Comparison of ENCODE assay signal across 14 cellular contexts in genomic region chr12:71441350-71441748, GRCh38. TPM values are rescaled to one million over a fixed set of nuclear protein-coding genes. Genes with fewer than 3 reads are reported as not detected.
A peak's percentile ranks its signal among the peaks of the same experiment; 100 is the strongest.
DNase-seq lines count a peak whose midpoint lies in the region; ATAC-seq, FAIRE-seq and TF ChIP-seq lines count a peak whose summit lies in the region.
"Had no signal": no experiment of that assay in that cellular context is flagged by ENCODE, and none has a peak within 500 bp of the region (broad histone marks: within the 10 kb centered on the region; RNA-seq: fewer than 3 reads in every experiment).

No MANE protein-coding gene starts in this region.

- no peak overlapping the region for H3K27ac Mint-ChIP-seq in stimulated activated naive CD8-positive, alpha-beta T cell treated with anti-CD3 and anti-CD28 coated beads, Interleukin-15, Interleukin-2, amounts not matched to agents 100 ng/mL and 50 ng/mL, for 24 hours
- no peak overlapping the region for H3K27ac Mint-ChIP-seq in astrocyte (ENCODE audit: unreplicated experiment)
- no peak overlapping the region for H3K27ac Mint-ChIP-seq in naive B cell
- no peak overlapping the region for H3K27ac Mint-ChIP-seq in type B pancreatic cell

- FAIRE-seq in astrocyte (lab: Jason Lieb, UNC): no peak

- H3K27me3 ChIP-seq in astrocyte (ENCODE audit: insufficient read depth, low read length) (peaks cover 63% of the 10 kb centered on the region), tibial nerve (peaks cover 0 to 31% of the 10 kb centered on the region in 2 donors)

- H3K79me2 ChIP-seq in astrocyte (ENCODE audit: insufficient read depth, low read length): no peaks in the 10 kb centered on the region

- DNase-seq in stimulated activated naive CD8-positive, alpha-beta T cell treated with anti-CD3 and anti-CD28 coated beads, Interleukin-15, Interleukin-2, amounts not matched to agents 100 U/mL and 50 U/mL, for 24 hours: no peak
- DNase-seq in astrocyte (ENCODE audit: low read depth) (no peak), naive B cell (no peak), type B pancreatic cell (ENCODE audit: extremely low spot score, unreplicated experiment) (no peak), tibial nerve (ENCODE audit: low spot score in 2 of 2) (no peak), NCI-H2196 treated with DMSO at 0.1 percent for 48 hours (lab: John Stamatoyannopoulos, UW; ENCODE audit: unreplicated experiment) (no peak)
- DNase-seq: AML-193; effector CD8-positive, alpha-beta T cell; NCI-H1694 treated with DMSO at 0.1 percent for 48 hours; SHP77 treated with DMSO at 0.1 percent for 48 hours; stimulated activated naive CD4-positive, alpha-beta T cell had no signal

- H4K20me1 ChIP-seq in astrocyte (ENCODE audit: insufficient read depth, low read length): no peaks in the 10 kb centered on the region

- H3K9ac ChIP-seq in astrocyte (ENCODE audit: low read length): no peak overlapping the region

- ATAC-seq in stimulated activated naive CD8-positive, alpha-beta T cell treated with anti-CD3 and anti-CD28 coated beads, Interleukin-15, Interleukin-2, amounts not matched to agents 100 U/mL and 50 U/mL, for 24 hours: no peak
- ATAC-seq in naive B cell (ENCODE audit: low read depth in 2 of 2): no peak
- ATAC-seq in HG03565 (IDR thresholded peaks at IDR 0.05; ENCODE audit: unreplicated experiment): no peak
- ATAC-seq: gastroesophageal sphincter had no signal

- TF ChIP-seq CTCF in astrocyte (IDR thresholded peaks at IDR 0.05; ENCODE audit: insufficient read depth, low read depth, low read length): no peak
- no peak for TF ChIP-seq CTCF in type B pancreatic cell (conservative IDR thresholded peaks at IDR 0.05)
- TF ChIP-seq CTCF in tibial nerve (IDR thresholded peaks at IDR 0.05): no peak

- 77 to 81% methylated on average over 3 of the region's 3 CpGs for WGBS in tibial nerve, 2 donors

- peaks cover 6% of the 10 kb centered on the region for H3K36me3 Mint-ChIP-seq in stimulated activated naive CD8-positive, alpha-beta T cell treated with anti-CD3 and anti-CD28 coated beads, Interleukin-15, Interleukin-2, amounts not matched to agents 100 ng/mL and 50 ng/mL, for 24 hours (ENCODE audit: low read depth)
- H3K36me3 Mint-ChIP-seq in astrocyte (ENCODE audit: low read depth, unreplicated experiment) (no peaks in the 10 kb centered on the region), naive B cell (peaks cover 9 to 13% of the 10 kb centered on the region in 2 donors), type B pancreatic cell (no peaks in the 10 kb centered on the region)

- H3K27me3 Mint-ChIP-seq in stimulated activated naive CD8-positive, alpha-beta T cell treated with anti-CD3 and anti-CD28 coated beads, Interleukin-15, Interleukin-2, amounts not matched to agents 100 ng/mL and 50 ng/mL, for 24 hours: peaks cover 78% of the 10 kb centered on the region
- peaks cover 46% of the 10 kb centered on the region for H3K27me3 Mint-ChIP-seq in astrocyte (ENCODE audit: low read depth, unreplicated experiment)
- H3K27me3 Mint-ChIP-seq in naive B cell: peaks cover 32 to 46% (median 42%) of the 10 kb centered on the region in 3 donors
- H3K27me3 Mint-ChIP-seq in type B pancreatic cell: peaks cover 83% of the 10 kb centered on the region

- peak overlapping the region; percentile 71 for H3K4me3 Mint-ChIP-seq in stimulated activated naive CD8-positive, alpha-beta T cell treated with anti-CD3 and anti-CD28 coated beads, Interleukin-15, Interleukin-2, amounts not matched to agents 100 ng/mL and 50 ng/mL, for 24 hours
- H3K4me3 Mint-ChIP-seq in astrocyte (ENCODE audit: unreplicated experiment): peak overlapping the region; percentile 61
- peak overlapping the region in 7 of 8 donors; percentile 88 to 99 (median 96) for H3K4me3 Mint-ChIP-seq in naive B cell
- H3K4me3 Mint-ChIP-seq in type B pancreatic cell: peak overlapping the region; percentile 86

- H3K36me3 ChIP-seq in astrocyte (ENCODE audit: insufficient read depth, low read length): no peaks in the 10 kb centered on the region
- no peaks in the 10 kb centered on the region for H3K36me3 ChIP-seq in tibial nerve
- H3K36me3 ChIP-seq: gastroesophageal sphincter had no signal

- peaks cover 23% of the 10 kb centered on the region for H3K4me1 Mint-ChIP-seq in stimulated activated naive CD8-positive, alpha-beta T cell treated with anti-CD3 and anti-CD28 coated beads, Interleukin-15, Interleukin-2, amounts not matched to agents 100 ng/mL and 50 ng/mL, for 24 hours (ENCODE audit: low read depth)
- H3K4me1 Mint-ChIP-seq in astrocyte (ENCODE audit: low read depth, unreplicated experiment) (peaks cover 7% of the 10 kb centered on the region), naive B cell (peaks cover 19 to 33% (median 22%) of the 10 kb centered on the region in 3 donors), type B pancreatic cell (ENCODE audit: unreplicated experiment) (peaks cover 11% of the 10 kb centered on the region)

- H3K4me3 ChIP-seq in astrocyte (ENCODE audit: insufficient read depth, low read depth, low read length) (no peak overlapping the region), tibial nerve (peak overlapping the region in 2 of 4 donors; percentile 53 to 68)

- H3K9me3 Mint-ChIP-seq in stimulated activated naive CD8-positive, alpha-beta T cell treated with anti-CD3 and anti-CD28 coated beads, Interleukin-15, Interleukin-2, amounts not matched to agents 100 ng/mL and 50 ng/mL, for 24 hours: peaks cover 12% of the 10 kb centered on the region
- H3K9me3 Mint-ChIP-seq in astrocyte (ENCODE audit: unreplicated experiment) (no peaks in the 10 kb centered on the region), naive B cell (peaks cover 7 to 16% (median 13%) of the 10 kb centered on the region in 7 donors), type B pancreatic cell (peaks cover 12% of the 10 kb centered on the region)

- peaks cover 19% of the 10 kb centered on the region for H3K4me1 ChIP-seq in astrocyte (ENCODE audit: insufficient read depth, low read length)
- peaks cover 0 to 28% (median 12%) of the 10 kb centered on the region in 4 donors for H3K4me1 ChIP-seq in tibial nerve

- no peak overlapping the region for H3K27ac ChIP-seq in astrocyte (ENCODE audit: low read depth, low read length)
- peak overlapping the region in 2 of 4 donors; percentile 23 to 60 for H3K27ac ChIP-seq in tibial nerve
- H3K27ac ChIP-seq: gastroesophageal sphincter had no signal

- H3K9me3 ChIP-seq in astrocyte (ENCODE audit: insufficient read depth, low read depth, low read length) (peaks cover 7% of the 10 kb centered on the region), tibial nerve (peaks cover 0 to 4% (median 0%) of the 10 kb centered on the region in 4 donors)

- H3K4me2 ChIP-seq in astrocyte (ENCODE audit: low read length): peak overlapping the region; percentile 92

- TF ChIP-seq POLR2A in tibial nerve (IDR thresholded peaks at IDR 0.05): no peak

- H2AFZ ChIP-seq in astrocyte (ENCODE audit: low read depth, low read length): no peak overlapping the region

- TF ChIP-seq EP300 in tibial nerve (IDR thresholded peaks at IDR 0.05): no peak

RNA-seq across cellular contexts. Expression of gene LGR5, which starts 1.8 kb away (rescaled TPM):
- total RNA-seq in astrocyte (0.29 and 0.32 TPM in 2 replicates), type B pancreatic cell (ENCODE audit: low replicate concordance) (1.4 and 7.9 TPM in 2 replicates), tibial nerve (10 to 100 TPM in 2 of 4 donors, 1 to 10 TPM in 2; 1.6 to 11.1 (median 7.7) TPM)
- not detected for polyA plus RNA-seq in naive B cell (ENCODE audit: low read depth in 6 of 6)
